6 cellular contexts compared by ENCODE assay signal in genomic region chr4:75990129-75990528, GRCh38.
DNase-seq lines count a peak whose midpoint lies in the region; ATAC-seq and TF ChIP-seq lines count a peak whose summit lies in the region.

No MANE protein-coding gene starts in this region.

- peak overlapping the region; percentile 88 for H3K4me2 ChIP-seq in MM.1S (ENCODE audit: low read depth, low read length)

- TF ChIP-seq CTCF in MM.1S (IDR thresholded peaks at IDR 0.05; ENCODE audit: low read length): no peak

- H3K27me3 ChIP-seq in MM.1S (replicated peaks; ENCODE audit: insufficient read depth, low read length): no peaks in the 10 kb centered on the region; the same call in 1 of the 2 replicates

- H3K36me3 ChIP-seq in MM.1S (replicated peaks; ENCODE audit: insufficient read depth, low read length): no peaks in the 10 kb centered on the region

- H3K4me1 ChIP-seq in MM.1S (ENCODE audit: low read length): peaks cover 12% of the 10 kb centered on the region

- peaks cover 22 to 28% of the 10 kb centered on the region in 2 donors for H3K4me1 Mint-ChIP-seq in effector memory CD8-positive, alpha-beta T cell (ENCODE audit: low read depth in 2 of 2)

- H3K27ac Mint-ChIP-seq in effector memory CD8-positive, alpha-beta T cell: peak overlapping the region; percentile 62 to 94

- no peaks in the 10 kb centered on the region for H3K9me3 Mint-ChIP-seq in effector memory CD8-positive, alpha-beta T cell

- peak overlapping the region; percentile 60; the same call in 1 of the 2 replicates for H3K27ac ChIP-seq in MM.1S (ENCODE audit: low read length)

- no peaks in the 10 kb centered on the region for H3K9me3 ChIP-seq in MM.1S (replicated peaks; ENCODE audit: insufficient read depth, low read length)

- H2AFZ ChIP-seq in MM.1S (ENCODE audit: low read length): peak overlapping the region; percentile 91

- 0 out of 2 replicates have a peak, but pooled peaks cover 4% of the 10 kb centered on the region for H4K20me1 ChIP-seq in MM.1S (ENCODE audit: insufficient read depth, low read length)

- peaks cover 7% of the 10 kb centered on the region for H3K36me3 Mint-ChIP-seq in effector memory CD8-positive, alpha-beta T cell (ENCODE audit: insufficient read depth)

- peaks cover 57% of the 10 kb centered on the region for H3K79me2 ChIP-seq in MM.1S (ENCODE audit: low read length)

- no peaks in the 10 kb centered on the region for H3F3A ChIP-seq in MM.1S (ENCODE audit: insufficient read depth, low read length)

- no peaks in the 10 kb centered on the region for H3K9me2 ChIP-seq in MM.1S (replicated peaks; ENCODE audit: insufficient read depth, low read length)

- peak overlapping the region; percentile 82 for H3K9ac ChIP-seq in MM.1S (ENCODE audit: low read length)

- peak overlapping the region; percentile 91 for H3K4me3 Mint-ChIP-seq in effector memory CD8-positive, alpha-beta T cell

- no peak for ATAC-seq in effector memory CD8-positive, alpha-beta T cell (replicated peaks)
- no peak for ATAC-seq in GM18868 (IDR thresholded peaks at IDR 0.05; ENCODE audit: unreplicated experiment)

- H3K4me3 ChIP-seq in MM.1S (ENCODE audit: low read length): peak overlapping the region; percentile 84
- H3K4me3 ChIP-seq in skeletal muscle cell (ENCODE audit: low read depth, low read length): peak overlapping the region; percentile 91

- DNase-seq in MM.1S (peak; percentile 21), skeletal muscle cell (ENCODE audit: low read depth) (no peak), iPS-NIHi11 (ENCODE audit: low spot score) (no peak)
- DNase-seq in effector memory CD8-positive, alpha-beta T cell: no peak
- DNase-seq in activated CD8-positive, alpha-beta memory T cell treated with anti-CD3 and anti-CD28 coated beads, Interleukin-2, amount 50 U/mL, for 48 hours: no peak

- H3K27me3 Mint-ChIP-seq in effector memory CD8-positive, alpha-beta T cell: peaks cover 4 to 9% of the 10 kb centered on the region in 2 donors
